29 cellular contexts compared by ENCODE assay signal in genomic region chr20:58214310-58214709, GRCh38. TPM values are rescaled to one million over a fixed set of nuclear protein-coding genes. Genes with fewer than 3 reads are reported as not detected.
"Had no signal": no experiment of that assay in that cellular context is flagged by ENCODE, and none has a peak within 500 bp of the region (broad histone marks: within the 10 kb centered on the region; RNA-seq: fewer than 3 reads in every experiment).

No MANE protein-coding gene starts in this region.

- H3K4me3 Mint-ChIP-seq: dendritic cell treated with granulocyte-macrophage colony-stimulating factor and Interleukin-4, amounts not matched to agents 40 ng/mL and 50 ng/mL, for 4 days; effector memory CD8-positive, alpha-beta T cell; endodermal cell; mesothelial cell of epicardium had no signal

- H3K9me3 Mint-ChIP-seq: effector memory CD8-positive, alpha-beta T cell had no signal

- ATAC-seq: effector memory CD8-positive, alpha-beta T cell; esophagus mucosa; gastrocnemius medialis; heart right ventricle; left cardiac atrium; left lung; left ventricle myocardium superior; lower lobe of right lung; mucosa of descending colon had no signal

- H3K4me1 Mint-ChIP-seq: endodermal cell had no signal

- H3K27ac Mint-ChIP-seq: dendritic cell treated with granulocyte-macrophage colony-stimulating factor and Interleukin-4, amounts not matched to agents 40 ng/mL and 50 ng/mL, for 4 days; effector memory CD8-positive, alpha-beta T cell; endodermal cell; mesothelial cell of epicardium had no signal

- DNase-seq: colonic mucosa; cortex of kidney; effector CD8-positive, alpha-beta T cell; effector memory CD8-positive, alpha-beta T cell; endodermal cell; erythroblast; esophagus squamous epithelium; foreskin fibroblast; foreskin melanocyte; gastrocnemius medialis; glutamatergic neuron; heart right ventricle; hippocampal formation; left cardiac atrium; left lung; left ventricle myocardium superior; lower lobe of right lung; mesenchymal stem cell; mucosa of descending colon had no signal

RNA-seq across cellular contexts. Expression of gene ANKRD60, which starts 14.1 kb away (rescaled TPM):
- total RNA-seq: colonic mucosa, dermis microvascular lymphatic vessel endothelial cell, endodermal cell, esophagus mucosa, esophagus squamous epithelium, gastrocnemius medialis, glomerular endothelial cell, heart right ventricle, kidney epithelial cell, left cardiac atrium, left lung, left ventricle myocardium superior, lower leg skin, lower lobe of right lung, lung microvascular endothelial cell, mesenteric fat pad, mesothelial cell of epicardium, mucosa of descending colon, myocyte had no signal
